15 cellular contexts compared by ENCODE assay signal in genomic region chr1:1331068-1331965, GRCh38. TPM values are rescaled to one million over a fixed set of nuclear protein-coding genes. Genes with fewer than 3 reads are reported as not detected.
DNase-seq lines count a peak whose midpoint lies in the region; ATAC-seq and TF ChIP-seq lines count a peak whose summit lies in the region.
"Had no signal": no experiment of that assay in that cellular context is flagged by ENCODE, and none has a peak within 500 bp of the region (broad histone marks: within the 10 kb centered on the region; RNA-seq: fewer than 3 reads in every experiment).

TAS1R3 (plus strand) TSS chr1:1331280; CDS start chr1:1331346, 66 bp downstream.

- no peak for TF ChIP-seq POLR2A in testis (IDR thresholded peaks at IDR 0.05)

- intact Hi-C loops in testis (cut with DNase I; ENCODE audit: low total_unique reads): no loop called here

- H3K4me3 Mint-ChIP-seq in chondrocyte (ENCODE audit: unreplicated experiment): peak within 1 kb of the TSS; percentile 12
- H3K4me3 Mint-ChIP-seq in osteocyte (ENCODE audit: unreplicated experiment): peak within 1 kb of the TSS; percentile 4
- H3K4me3 Mint-ChIP-seq: stimulated activated naive CD8-positive, alpha-beta T cell treated with anti-CD3 and anti-CD28 coated beads, Interleukin-15, Interleukin-2, amounts not matched to agents 100 ng/mL and 50 ng/mL, for 24 hours; T-cell had no signal

- no peak for TF ChIP-seq CTCF in chondrocyte (IDR thresholded peaks at IDR 0.05)
- no peak for TF ChIP-seq CTCF in osteocyte (IDR thresholded peaks at IDR 0.05)
- TF ChIP-seq CTCF in testis (IDR thresholded peaks at IDR 0.05): no peak

- H3K9me3 Mint-ChIP-seq in chondrocyte (ENCODE audit: low read depth) (no peaks in the 10 kb centered on the region), osteocyte (ENCODE audit: unreplicated experiment) (no peaks in the 10 kb centered on the region)
- H3K9me3 Mint-ChIP-seq: T-cell had no signal

- ATAC-seq in GM21529 (IDR thresholded peaks at IDR 0.05; ENCODE audit: unreplicated experiment): no peak
- ATAC-seq: T-cell had no signal

- no peak within 1 kb of the TSS for H3K27ac ChIP-seq in testis

- H3K9me3 ChIP-seq in testis: no peaks in the 10 kb centered on the region

- H3K36me3 Mint-ChIP-seq in chondrocyte (ENCODE audit: low read depth): no peaks in the 10 kb centered on the region
- H3K36me3 Mint-ChIP-seq in osteocyte (ENCODE audit: unreplicated experiment): no peaks in the 10 kb centered on the region
- H3K36me3 Mint-ChIP-seq: T-cell had no signal

- no peaks in the 10 kb centered on the region for H3K27me3 ChIP-seq in testis

- H3K4me1 Mint-ChIP-seq in chondrocyte (ENCODE audit: low read depth) (peaks cover 9% of the 10 kb centered on the region), osteocyte (ENCODE audit: unreplicated experiment) (peaks cover 20% of the 10 kb centered on the region)

- DNase-seq in EH (ENCODE audit: low read depth): peak; percentile 39
- DNase-seq in M059J (ENCODE audit: low read depth): peak; percentile 22
- DNase-seq in chondrocyte (ENCODE audit: low spot score): no peak
- no peak for DNase-seq in osteocyte (ENCODE audit: extremely low spot score, unreplicated experiment)
- DNase-seq in testis: no peak
- no peak for DNase-seq in stimulated activated CD4-positive, alpha-beta T cell treated with anti-CD3 and anti-CD28 coated beads, Interleukin-4, amount 100 ng/mL, for 24 hours
- DNase-seq: activated CD4-positive, alpha-beta T cell treated with anti-CD3 and anti-CD28 coated beads for 48 hours; anterior cingulate cortex; dermis blood vessel endothelial cell; midbrain; stimulated activated CD4-positive, alpha-beta T cell treated with anti-CD3 and anti-CD28 coated beads, Interleukin-2, amount 100 ng/mL, for 24 hours; T-cell had no signal

- H3K27me3 Mint-ChIP-seq in chondrocyte (ENCODE audit: low read depth): no peaks in the 10 kb centered on the region
- H3K27me3 Mint-ChIP-seq in osteocyte (ENCODE audit: unreplicated experiment): no peaks in the 10 kb centered on the region
- H3K27me3 Mint-ChIP-seq: progenitor cell of endocrine pancreas; stimulated activated naive CD8-positive, alpha-beta T cell treated with anti-CD3 and anti-CD28 coated beads, Interleukin-15, Interleukin-2, amounts not matched to agents 100 ng/mL and 50 ng/mL, for 24 hours; T-cell had no signal

- 84 to 87% methylated on average over 27 to 41 of the region's 41 CpGs for WGBS in testis, 2 donors

- no peaks in the 10 kb centered on the region for H3K36me3 ChIP-seq in testis (ENCODE audit: low read depth, missing control alignments)

- no peak within 1 kb of the TSS for H3K4me3 ChIP-seq in testis

- H3K27ac Mint-ChIP-seq in chondrocyte (ENCODE audit: unreplicated experiment) (peak within 1 kb of the TSS; percentile 77), osteocyte (ENCODE audit: unreplicated experiment) (peak within 1 kb of the TSS; percentile 89)
- H3K27ac Mint-ChIP-seq: progenitor cell of endocrine pancreas, T-cell had no signal

- H3K4me1 ChIP-seq in testis: peaks cover 8% of the 10 kb centered on the region

RNA-seq across cellular contexts. Expression of gene TAS1R3, which starts in this region (rescaled TPM):
- not detected in 2 replicates for total RNA-seq in M059J (2014; rRNA removed; shearing (Covaris generic))
- total RNA-seq in chondrocyte (0.28 to 0.68 TPM (median 0.37 TPM) in 3 replicates), osteocyte (0.57 and 0.97 TPM in 2 replicates), testis (1 to 10 TPM; 1.5 TPM)
- 0.66 TPM for polyA plus RNA-seq in testis (ENCODE audit: insufficient read depth, low read depth, low replicate concordance)

Comparison
In these comparisons a context has a peak if more than half of its experiments do, and no peak if none do; other contexts are left out.
1. Peak in DNase-seq in M059J; RNA of the gene not detected or under 1 TPM.